ENCODE assay signal across 16 cellular contexts in the genomic region with DNA sequence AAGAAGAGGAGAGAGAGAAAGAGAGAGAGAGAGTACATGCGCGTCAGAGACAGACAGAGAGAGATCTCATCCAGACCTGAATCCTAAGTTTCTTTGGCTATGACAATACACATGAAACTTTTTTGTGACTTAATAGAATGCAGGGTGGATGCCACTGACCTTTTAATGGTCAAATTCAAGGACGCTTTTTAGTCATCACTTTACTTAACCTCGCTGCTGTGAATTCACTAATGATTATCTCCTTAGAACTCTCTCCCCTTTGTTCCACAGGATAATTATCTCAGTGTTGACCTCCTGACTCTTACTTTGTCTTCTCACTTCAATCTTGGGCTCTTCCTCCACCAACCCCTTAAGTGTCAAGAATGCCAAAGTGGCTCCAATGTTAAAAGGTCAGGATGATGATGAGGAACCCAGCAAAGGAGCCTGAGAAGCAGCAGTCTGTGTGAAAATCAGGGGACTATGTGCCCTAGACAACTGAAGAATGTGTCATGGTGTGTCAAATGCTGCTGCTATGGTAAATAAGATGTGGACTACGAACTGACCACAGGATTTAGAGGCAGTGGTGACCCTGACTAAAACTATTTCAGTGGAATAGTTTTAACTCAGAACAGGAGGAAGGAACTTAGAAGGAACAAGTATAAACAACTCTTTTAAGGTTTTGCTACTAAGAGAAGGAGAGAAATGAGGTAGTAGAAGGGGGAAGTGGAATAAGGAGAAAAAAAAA.
DNase-seq lines count a peak whose midpoint lies in the region; ATAC-seq and TF ChIP-seq lines count a peak whose summit lies in the region.
"Had no signal": no experiment of that assay in that cellular context is flagged by ENCODE, and none has a peak within 500 bp of the region (broad histone marks: within the 10 kb centered on the region; RNA-seq: fewer than 3 reads in every experiment).

No MANE protein-coding gene starts in this region.

- H3K27ac Mint-ChIP-seq in stimulated activated naive B cell treated with anti-CD40 and anti-IgM and Interleukin-4, amounts not matched to agents 10 μg/mL and 1 μg/mL and 100 μg/mL, for 72 hours: peak overlapping the region; percentile 65
- H3K27ac Mint-ChIP-seq: activated naive CD4-positive, alpha-beta T cell treated with anti-CD3 and anti-CD28 coated beads, Interleukin-2, amount 50 U/mL, for 72 hours; natural killer cell treated with Interleukin-12 subunit alpha and Interleukin-12 subunit beta and Interleukin-15 and Interleukin-18, amount 100 ng/mL, for 72 hours had no signal

- H3K4me3 ChIP-seq in adipocyte (ENCODE audit: low read length) (no peak overlapping the region), left lung (no peak overlapping the region)
- H3K4me3 ChIP-seq: Peyer's patch, tibial artery had no signal

- H3K36me3 ChIP-seq in adipocyte (ENCODE audit: control insufficient read depth, insufficient read depth, low read length, severe bottlenecking) (peaks cover 10% of the 10 kb centered on the region), left lung (peaks cover 0 to 2% of the 10 kb centered on the region in 2 donors)
- H3K36me3 ChIP-seq: Peyer's patch, tibial artery had no signal

- H3K4me1 Mint-ChIP-seq in stimulated activated naive B cell treated with anti-CD40 and anti-IgM and Interleukin-4, amounts not matched to agents 10 μg/mL and 1 μg/mL and 100 μg/mL, for 72 hours: peaks cover 11 to 18% of the 10 kb centered on the region in 2 donors

- intact Hi-C loops in left lung (cut with DNase I): no loop called here
- intact Hi-C loops in Right ventricle myocardium inferior (cut with DNase I): no loop called here

- H3K4me1 ChIP-seq in adipocyte (ENCODE audit: control insufficient read depth, insufficient read depth, low read length): no peaks in the 10 kb centered on the region
- peaks cover 0 to 4% of the 10 kb centered on the region in 2 donors for H3K4me1 ChIP-seq in left lung
- H3K4me1 ChIP-seq: Peyer's patch, tibial artery had no signal

- H3K4me3 Mint-ChIP-seq in stimulated activated naive B cell treated with anti-CD40 and anti-IgM and Interleukin-4, amounts not matched to agents 10 μg/mL and 1 μg/mL and 100 μg/mL, for 72 hours: no peak overlapping the region
- H3K4me3 Mint-ChIP-seq: natural killer cell treated with Interleukin-12 subunit alpha and Interleukin-12 subunit beta and Interleukin-15 and Interleukin-18, amount 100 ng/mL, for 72 hours had no signal

- no peak overlapping the region for H3K9ac ChIP-seq in adipocyte (ENCODE audit: low read length)

- peak; percentile 22 for DNase-seq in SKM-1 (lab: John Stamatoyannopoulos, UW; ENCODE audit: unreplicated experiment)
- no peak for DNase-seq in SKM-1 treated with dmso at 0.1 percent for 144 hours (lab: John Stamatoyannopoulos, UW; ENCODE audit: unreplicated experiment)
- DNase-seq in adipocyte (ENCODE audit: low read depth): peak; percentile 56
- no peak for DNase-seq in left lung
- no peak for DNase-seq in stimulated activated naive B cell treated with anti-CD40 and anti-IgM and Interleukin-4, amounts not matched to agents 10 μg/mL and 1 μg/mL and 100 μg/mL, for 72 hours
- no peak for DNase-seq in SHP77 treated with DMSO at 0.1 percent for 48 hours (lab: John Stamatoyannopoulos, UW)
- no peak for DNase-seq in C1 segment of cervical spinal cord (lab: John Stamatoyannopoulos, UW)
- DNase-seq in Right ventricle myocardium inferior (ENCODE audit: missing footprints): no peak
- DNase-seq: DMS53, foreskin melanocyte, kidney, NCI-H345, Peyer's patch, tibial artery had no signal

- TF ChIP-seq CTCF in left lung (IDR thresholded peaks at IDR 0.05): no peak

- H3K27ac ChIP-seq in left lung: peak overlapping the region in 1 of 2 donors; percentile 51
- H3K27ac ChIP-seq: Peyer's patch, tibial artery had no signal

- no peaks in the 10 kb centered on the region for H3K9me3 ChIP-seq in adipocyte (ENCODE audit: control insufficient read depth, low read length)
- H3K9me3 ChIP-seq in left lung: no peaks in the 10 kb centered on the region
- H3K9me3 ChIP-seq: Peyer's patch, tibial artery had no signal

- peaks cover 19 to 36% of the 10 kb centered on the region in 2 donors for H3K36me3 Mint-ChIP-seq in stimulated activated naive B cell treated with anti-CD40 and anti-IgM and Interleukin-4, amounts not matched to agents 10 μg/mL and 1 μg/mL and 100 μg/mL, for 72 hours
- H3K36me3 Mint-ChIP-seq: activated naive CD4-positive, alpha-beta T cell treated with anti-CD3 and anti-CD28 coated beads, Interleukin-2, amount 50 U/mL, for 72 hours had no signal

- peak; percentile 40 for ATAC-seq in left lung
- peak; percentile 84 to 88 for ATAC-seq in stimulated activated naive B cell treated with anti-CD40 and anti-IgM and Interleukin-4, amounts not matched to agents 10 μg/mL and 1 μg/mL and 100 μg/mL, for 72 hours (replicated peaks)
- no peak for ATAC-seq in Right ventricle myocardium inferior
- ATAC-seq: natural killer cell treated with Interleukin-12 subunit alpha and Interleukin-12 subunit beta and Interleukin-15 and Interleukin-18, amount 100 ng/mL, for 72 hours had no signal

- no peaks in the 10 kb centered on the region for H3K27me3 Mint-ChIP-seq in stimulated activated naive B cell treated with anti-CD40 and anti-IgM and Interleukin-4, amounts not matched to agents 10 μg/mL and 1 μg/mL and 100 μg/mL, for 72 hours
- H3K27me3 Mint-ChIP-seq: natural killer cell treated with Interleukin-12 subunit alpha and Interleukin-12 subunit beta and Interleukin-15 and Interleukin-18, amount 100 ng/mL, for 72 hours had no signal

- H3K27me3 ChIP-seq in adipocyte (replicated peaks; ENCODE audit: control insufficient read depth, insufficient read depth, low read length) (no peaks in the 10 kb centered on the region), left lung (no peaks in the 10 kb centered on the region)
- H3K27me3 ChIP-seq: Peyer's patch, tibial artery had no signal

- no peaks in the 10 kb centered on the region for H3K9me3 Mint-ChIP-seq in stimulated activated naive B cell treated with anti-CD40 and anti-IgM and Interleukin-4, amounts not matched to agents 10 μg/mL and 1 μg/mL and 100 μg/mL, for 72 hours
- H3K9me3 Mint-ChIP-seq: activated naive CD4-positive, alpha-beta T cell treated with anti-CD3 and anti-CD28 coated beads, Interleukin-2, amount 50 U/mL, for 72 hours; natural killer cell treated with Interleukin-12 subunit alpha and Interleukin-12 subunit beta and Interleukin-15 and Interleukin-18, amount 100 ng/mL, for 72 hours had no signal

Comparison
In these comparisons a context has a peak if more than half of its experiments do, and no peak if none do; other contexts are left out.
1. DNase-seq: peak in SKM-1 (single experiment) and adipocyte (single experiment); none in SKM-1 treated with dmso at 0.1 percent for 144 hours (single experiment), left lung (0 of 2), stimulated activated naive B cell treated with anti-CD40 and anti-IgM and Interleukin-4, amounts not matched to agents 10 μg/mL and 1 μg/mL and 100 μg/mL, for 72 hours (single experiment), SHP77 treated with DMSO at 0.1 percent for 48 hours (single experiment), C1 segment of cervical spinal cord (0 of 14) and Right ventricle myocardium inferior (single experiment).